Comparison of ENCODE assay signal across 23 cellular contexts in the genomic region with DNA sequence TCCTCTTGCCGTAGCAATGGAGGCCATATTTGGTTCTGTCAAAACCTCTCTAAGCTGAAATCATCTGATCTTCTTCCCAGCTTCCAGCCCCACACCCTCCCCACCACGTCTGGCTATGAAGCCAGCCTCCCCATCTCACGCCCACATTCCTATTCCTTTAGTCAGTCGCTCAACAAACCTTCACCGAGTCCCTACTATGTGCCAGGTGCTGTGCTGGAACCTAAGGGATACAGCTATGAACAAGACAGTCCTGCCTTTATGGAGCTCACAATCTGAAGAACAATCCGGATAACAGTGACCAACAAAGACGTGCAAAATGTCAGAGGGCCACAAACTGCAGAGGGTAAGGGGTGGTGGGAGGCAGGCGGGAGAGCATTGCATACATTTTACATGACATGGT. TPM values are rescaled to one million over a fixed set of nuclear protein-coding genes. Genes with fewer than 3 reads are reported as not detected.
DNase-seq lines count a peak whose midpoint lies in the region; ATAC-seq, FAIRE-seq and TF ChIP-seq lines count a peak whose summit lies in the region.
"Had no signal": no experiment of that assay in that cellular context is flagged by ENCODE, and none has a peak within 500 bp of the region (broad histone marks: within the 10 kb centered on the region; RNA-seq: fewer than 3 reads in every experiment).

No MANE protein-coding gene starts in this region.

- H3K4me3 Mint-ChIP-seq in activated CD8-positive, alpha-beta T cell treated with anti-CD3 and anti-CD28 coated beads for 36 hours, result no peak overlapping the region
- no peak overlapping the region for H3K4me3 Mint-ChIP-seq in stimulated activated naive B cell treated with anti-CD40 and anti-IgM and Interleukin-4, amounts not matched to agents 10 μg/mL and 1 μg/mL and 100 μg/mL, for 72 hours
- H3K4me3 Mint-ChIP-seq: CD14-positive monocyte, HFFc6 had no signal

- H3K9me3 ChIP-seq in keratinocyte (ENCODE audit: control insufficient read depth, low read depth, low read length), result no peaks in the 10 kb centered on the region
- H3K9me3 ChIP-seq in trophoblast cell (ENCODE audit: insufficient read depth, low read depth, low read length), result peaks cover 3% of the 10 kb centered on the region
- H3K9me3 ChIP-seq: Peyer's patch had no signal

- no peak overlapping the region for H2BK5ac ChIP-seq in trophoblast cell (ENCODE audit: low read depth, low read length, poor library complexity)

- no peak overlapping the region for H3K23ac ChIP-seq in trophoblast cell (ENCODE audit: low read length)

- H3K27me3 Mint-ChIP-seq in activated CD8-positive, alpha-beta T cell treated with anti-CD3 and anti-CD28 coated beads for 36 hours, result no peaks in the 10 kb centered on the region
- H3K27me3 Mint-ChIP-seq in stimulated activated naive B cell treated with anti-CD40 and anti-IgM and Interleukin-4, amounts not matched to agents 10 μg/mL and 1 μg/mL and 100 μg/mL, for 72 hours, result peaks cover 0 to 17% of the 10 kb centered on the region in 2 donors

- H3K4me1 ChIP-seq in keratinocyte (ENCODE audit: control insufficient read depth, extremely low read depth, insufficient read depth, low read length), result peaks cover 14% of the 10 kb centered on the region
- peaks cover 10 to 12% of the 10 kb centered on the region in 2 experiments for H3K4me1 ChIP-seq in trophoblast cell (ENCODE audit: control insufficient read depth in 1 of 2, insufficient read depth in 2 of 2, low read length in 2 of 2)

- POLR2A ChIA-PET in activated CD8-positive, alpha-beta T cell treated with anti-CD3 and anti-CD28 coated beads for 36 hours (lab: Charles Lee), result no interaction called here

- dilution Hi-C loops in keratinocyte (cut with MboI; ENCODE audit: extremely low pct_ligation_motif_present, low sequenced_read_pairs), result no loop called here

- no peak for TF ChIP-seq CTCF in VCaP (conservative IDR thresholded peaks at IDR 0.05)
- TF ChIP-seq CTCF in keratinocyte (optimal IDR thresholded peaks at IDR 0.05 in 1 of 3, IDR thresholded peaks at IDR 0.05 in 1 of 3, conservative IDR thresholded peaks at IDR 0.05 in 1 of 3; ENCODE audit: extremely low read depth in 1 of 3, insufficient read depth in 2 of 3, low read length in 3 of 3), result no peak
- TF ChIP-seq CTCF in activated CD8-positive, alpha-beta T cell treated with anti-CD3 and anti-CD28 coated beads for 36 hours (IDR thresholded peaks at IDR 0.05), result no peak

- H3K18ac ChIP-seq in trophoblast cell (ENCODE audit: low read length), result no peak overlapping the region

- peaks cover 18% of the 10 kb centered on the region for H3K4me1 Mint-ChIP-seq in activated CD8-positive, alpha-beta T cell treated with anti-CD3 and anti-CD28 coated beads for 36 hours (ENCODE audit: low read depth)
- peaks cover 3 to 5% of the 10 kb centered on the region in 2 donors for H3K4me1 Mint-ChIP-seq in stimulated activated naive B cell treated with anti-CD40 and anti-IgM and Interleukin-4, amounts not matched to agents 10 μg/mL and 1 μg/mL and 100 μg/mL, for 72 hours

- no peaks in the 10 kb centered on the region for H3K9me3 Mint-ChIP-seq in activated CD8-positive, alpha-beta T cell treated with anti-CD3 and anti-CD28 coated beads for 36 hours
- peaks cover 3% of the 10 kb centered on the region in 2 donors for H3K9me3 Mint-ChIP-seq in stimulated activated naive B cell treated with anti-CD40 and anti-IgM and Interleukin-4, amounts not matched to agents 10 μg/mL and 1 μg/mL and 100 μg/mL, for 72 hours

- FAIRE-seq in keratinocyte (lab: Jason Lieb, UNC), result peak; percentile 53
- FAIRE-seq: A204.1, GM19239 had no signal

- H3K27me3 ChIP-seq in keratinocyte (ENCODE audit: control insufficient read depth, extremely low read depth, insufficient read depth, low read length), result no peaks in the 10 kb centered on the region
- no peaks in the 10 kb centered on the region for H3K27me3 ChIP-seq in trophoblast cell (ENCODE audit: insufficient read depth, low read length)
- H3K27me3 ChIP-seq: Peyer's patch had no signal

- no peak overlapping the region for H3K14ac ChIP-seq in trophoblast cell (ENCODE audit: low read length)

- no peak overlapping the region for H4K91ac ChIP-seq in trophoblast cell (ENCODE audit: low read depth, low read length)

- H4K8ac ChIP-seq in trophoblast cell (ENCODE audit: low read depth, low read length), result no peak overlapping the region

- H3K4me3 ChIP-seq in keratinocyte (ENCODE audit: control insufficient read depth in 2 of 3, extremely low read depth in 1 of 3, insufficient read depth in 2 of 3, low read depth in 1 of 3, low read length in 3 of 3) (peak overlapping the region in 1 of 3 experiments; percentile 49), trophoblast cell (ENCODE audit: low read depth, low read length) (no peak overlapping the region)
- H3K4me3 ChIP-seq: Peyer's patch had no signal

- DNase-seq in ELF-1 (ENCODE audit: low read depth, low spot score), result peak; percentile 34
- DNase-seq in keratinocyte (ENCODE audit: low read depth, low spot score), result no peak
- peak in 1 of 2 donors; percentile 20 for DNase-seq in trophoblast cell
- no peak for DNase-seq in activated CD8-positive, alpha-beta T cell treated with anti-CD3 and anti-CD28 coated beads for 36 hours
- DNase-seq in NCI-H526 (lab: John Stamatoyannopoulos, UW), result no peak
- DNase-seq in stimulated activated naive B cell treated with anti-CD40 and anti-IgM and Interleukin-4, amounts not matched to agents 10 μg/mL and 1 μg/mL and 100 μg/mL, for 72 hours, result no peak
- DNase-seq: DMS53; EL; HFFc6; KG1; NCI-H1092 treated with DMSO at 0.1 percent for 48 hours; NCI-H1436 treated with DMSO at 0.1 percent for 48 hours; NCI-H2029; NCI-H226; NCI-H510A treated with DMSO at 0.1 percent for 48 hours; NCI-H774; NK-92 treated with Interleukin-12 subunit alpha and Interleukin-12 subunit beta, amount 100 ng/mL, for 24 hours had no signal

- H3K79me2 ChIP-seq in keratinocyte (ENCODE audit: control insufficient read depth, insufficient read depth, low read length) (no peaks in the 10 kb centered on the region), trophoblast cell (ENCODE audit: control insufficient read depth, insufficient read depth, low read length, poor library complexity) (no peaks in the 10 kb centered on the region)

- no peak for ATAC-seq in activated CD8-positive, alpha-beta T cell treated with anti-CD3 and anti-CD28 coated beads for 36 hours
- ATAC-seq in stimulated activated naive B cell treated with anti-CD40 and anti-IgM and Interleukin-4, amounts not matched to agents 10 μg/mL and 1 μg/mL and 100 μg/mL, for 72 hours (replicated peaks), result no peak
- ATAC-seq: SK-N-SH treated with all-trans-retinoic acid at 6 μM for 48 hours had no signal

- H3K4ac ChIP-seq in trophoblast cell (ENCODE audit: low read depth, low read length), result no peak overlapping the region

- whole genome bisulfite sequencing in trophoblast cell (ENCODE audit: extremely low coverage, insufficient coverage, insufficient read length), result no CpG with 5 or more reads among the region's 8 CpGs

- CTCF ChIA-PET in activated CD8-positive, alpha-beta T cell treated with anti-CD3 and anti-CD28 coated beads for 36 hours (lab: Charles Lee), result no interaction called here

- H2BK120ac ChIP-seq in trophoblast cell (ENCODE audit: insufficient read depth, low read length, poor library complexity), result peak overlapping the region; percentile 27

- H3K27ac ChIP-seq in VCaP, result peak overlapping the region; percentile 49
- peak overlapping the region; percentile 31 for H3K27ac ChIP-seq in keratinocyte (ENCODE audit: control insufficient read depth, insufficient read depth, low read length)
- H3K27ac ChIP-seq in trophoblast cell (ENCODE audit: low read depth, low read length), result no peak overlapping the region

- H2AFZ ChIP-seq in keratinocyte (ENCODE audit: control insufficient read depth, low read length) (peak overlapping the region; percentile 61), trophoblast cell (ENCODE audit: insufficient read depth, low read length, poor library complexity) (no peak overlapping the region)

- H4K12ac ChIP-seq in trophoblast cell (ENCODE audit: low read depth, low read length), result no peak overlapping the region

- no peaks in the 10 kb centered on the region for H3K36me3 Mint-ChIP-seq in activated CD8-positive, alpha-beta T cell treated with anti-CD3 and anti-CD28 coated beads for 36 hours (ENCODE audit: low read depth)
- H3K36me3 Mint-ChIP-seq in stimulated activated naive B cell treated with anti-CD40 and anti-IgM and Interleukin-4, amounts not matched to agents 10 μg/mL and 1 μg/mL and 100 μg/mL, for 72 hours, result no peaks in the 10 kb centered on the region
- H3K36me3 Mint-ChIP-seq: CD14-positive monocyte had no signal

- H3K9me1 ChIP-seq in keratinocyte (ENCODE audit: control insufficient read depth, extremely low read depth, insufficient read depth, low read length), result no peaks in the 10 kb centered on the region

- peaks cover 7% of the 10 kb centered on the region for H3K79me1 ChIP-seq in trophoblast cell (ENCODE audit: low read length)

- H3K9ac ChIP-seq in keratinocyte (ENCODE audit: control insufficient read depth, extremely low read depth, insufficient read depth, low read length) (peak overlapping the region; percentile 15), trophoblast cell (ENCODE audit: low read length) (no peak overlapping the region)

- no peak overlapping the region for H3K27ac Mint-ChIP-seq in activated CD8-positive, alpha-beta T cell treated with anti-CD3 and anti-CD28 coated beads for 36 hours
- no peak overlapping the region for H3K27ac Mint-ChIP-seq in stimulated activated naive B cell treated with anti-CD40 and anti-IgM and Interleukin-4, amounts not matched to agents 10 μg/mL and 1 μg/mL and 100 μg/mL, for 72 hours
- H3K27ac Mint-ChIP-seq: HFFc6 had no signal

- H4K20me1 ChIP-seq in keratinocyte (ENCODE audit: control insufficient read depth, extremely low read depth, insufficient read depth, low read length), result no peaks in the 10 kb centered on the region

- intact Hi-C loops in activated CD8-positive, alpha-beta T cell treated with anti-CD3 and anti-CD28 coated beads for 36 hours (cut with micrococcal nuclease), result no loop called here

- no peak overlapping the region for H2AK5ac ChIP-seq in trophoblast cell (ENCODE audit: low read length)

- H3K4me2 ChIP-seq in keratinocyte (ENCODE audit: control insufficient read depth, extremely low read depth, insufficient read depth, low read depth, low read length) (peak overlapping the region; percentile 82), trophoblast cell (ENCODE audit: low read length) (no peak overlapping the region)

- no peaks in the 10 kb centered on the region for H3K36me3 ChIP-seq in keratinocyte (ENCODE audit: control insufficient read depth in 2 of 2, extremely low read depth in 1 of 2, insufficient read depth in 2 of 2, low read length in 2 of 2)
- no peaks in the 10 kb centered on the region for H3K36me3 ChIP-seq in trophoblast cell (ENCODE audit: control insufficient read depth in 1 of 2, insufficient read depth in 2 of 2, low read length in 2 of 2)
- H3K36me3 ChIP-seq: Peyer's patch had no signal

- no peak overlapping the region for H2BK12ac ChIP-seq in trophoblast cell (ENCODE audit: low read length)

RNA-seq across cellular contexts. Expression of a gene that starts 31.8 kb away (rescaled TPM):
- 0.01 to 0.04 TPM (median 0.03 TPM) in 3 replicates for polyA plus RNA-seq in keratinocyte
- not detected for polyA plus RNA-seq in keratinocyte (2011; ENCODE audit: low read depth)
- not detected in 2 replicates for polyA plus RNA-seq in keratinocyte (2011; cell fraction: cytosol; rRNA removed)
- polyA plus RNA-seq in keratinocyte (2011; cell fraction: nucleus; rRNA removed), result 0.06 and 0.07 TPM in 2 replicates
- polyA plus RNA-seq in keratinocyte (2012; ENCODE audit: low replicate concordance), result 0.02 and 0.04 TPM in 2 replicates
- 0.03 TPM in 1 of 3 replicates, not detected in the others for polyA minus RNA-seq in keratinocyte
- 3.8 TPM for polyA minus RNA-seq in keratinocyte (2011; cell fraction: cytosol; rRNA and poly(A)+ RNA removed)
- 0.32 and 0.54 TPM in 2 replicates for polyA minus RNA-seq in keratinocyte (2011; cell fraction: nucleus; rRNA and poly(A)+ RNA removed)
- polyA plus RNA-seq in trophoblast cell (2013), result 29.5 and 30.6 TPM in 2 replicates
- total RNA-seq in activated CD8-positive, alpha-beta T cell treated with anti-CD3 and anti-CD28 coated beads for 36 hours, result under 1 TPM; 0.25 to 0.41 TPM
- polyA plus RNA-seq: CD14-positive monocyte had no signal
